In genomic region chr4:108611360-108611759, GRCh38 we compare ENCODE assay signal across 12 cellular contexts. TPM values are rescaled to one million over a fixed set of nuclear protein-coding genes. Genes with fewer than 3 reads are reported as not detected.
DNase-seq lines count a peak whose midpoint lies in the region; ATAC-seq lines count a peak whose summit lies in the region.
"Had no signal": no experiment of that assay in that cellular context is flagged by ENCODE, and none has a peak within 500 bp of the region (broad histone marks: within the 10 kb centered on the region; RNA-seq: fewer than 3 reads in every experiment).

No MANE protein-coding gene starts in this region.

- H3K9me3 ChIP-seq in adipocyte (ENCODE audit: control insufficient read depth, low read length), result peaks cover 7% of the 10 kb centered on the region
- H3K9me3 ChIP-seq: uterus had no signal

- DNase-seq in ELR (ENCODE audit: low read depth) (peak; percentile 27), adipocyte (ENCODE audit: low read depth) (no peak), hepatic stellate cell (ENCODE audit: low spot score) (peak; percentile 21), sciatic nerve (ENCODE audit: low spot score) (no peak), NAMALWA (ENCODE audit: low spot score) (no peak), NCI-H774 (lab: John Stamatoyannopoulos, UW) (no peak)
- DNase-seq: left cardiac atrium, NCI-H187 treated with DMSO at 0.1 percent for 48 hours, T1000, uterus had no signal

- H3K4me3 ChIP-seq in adipocyte (ENCODE audit: low read length), result peak overlapping the region; percentile 80

- ATAC-seq in sciatic nerve (peak; percentile 45), GM18498 (IDR thresholded peaks at IDR 0.05; ENCODE audit: unreplicated experiment) (no peak)
- ATAC-seq: esophagus mucosa had no signal

- peak overlapping the region; percentile 50 for H3K9ac ChIP-seq in adipocyte (ENCODE audit: low read length)

- no peaks in the 10 kb centered on the region for H3K36me3 ChIP-seq in adipocyte (ENCODE audit: control insufficient read depth, insufficient read depth, low read length, severe bottlenecking)
- H3K36me3 ChIP-seq: uterus had no signal

- H3K4me1 ChIP-seq in adipocyte (ENCODE audit: control insufficient read depth, insufficient read depth, low read length), result no peaks in the 10 kb centered on the region
- H3K4me1 ChIP-seq: uterus had no signal

- intact Hi-C loops in sciatic nerve (cut with DNase I), result no loop called here

- H3K27me3 ChIP-seq in adipocyte (replicated peaks; ENCODE audit: control insufficient read depth, insufficient read depth, low read length), result no peaks in the 10 kb centered on the region
- H3K27me3 ChIP-seq: uterus had no signal

RNA-seq across cellular contexts. Expression of gene RPL34, which starts 9.0 kb away (rescaled TPM):
- 980 TPM for total RNA-seq in sciatic nerve

RNA-seq across cellular contexts. Expression of gene OSTC, which starts 39.0 kb away (rescaled TPM):
- 50.5 TPM for total RNA-seq in sciatic nerve

Comparison
In these comparisons a context has a peak if more than half of its experiments do, and no peak if none do; other contexts are left out.
1. DNase-seq: peak in ELR (single experiment) and hepatic stellate cell (single experiment); none in adipocyte (single experiment), sciatic nerve (single experiment), NAMALWA (single experiment) and NCI-H774 (single experiment).